Comparison of ENCODE assay signal across 9 cellular contexts in the genomic region with DNA sequence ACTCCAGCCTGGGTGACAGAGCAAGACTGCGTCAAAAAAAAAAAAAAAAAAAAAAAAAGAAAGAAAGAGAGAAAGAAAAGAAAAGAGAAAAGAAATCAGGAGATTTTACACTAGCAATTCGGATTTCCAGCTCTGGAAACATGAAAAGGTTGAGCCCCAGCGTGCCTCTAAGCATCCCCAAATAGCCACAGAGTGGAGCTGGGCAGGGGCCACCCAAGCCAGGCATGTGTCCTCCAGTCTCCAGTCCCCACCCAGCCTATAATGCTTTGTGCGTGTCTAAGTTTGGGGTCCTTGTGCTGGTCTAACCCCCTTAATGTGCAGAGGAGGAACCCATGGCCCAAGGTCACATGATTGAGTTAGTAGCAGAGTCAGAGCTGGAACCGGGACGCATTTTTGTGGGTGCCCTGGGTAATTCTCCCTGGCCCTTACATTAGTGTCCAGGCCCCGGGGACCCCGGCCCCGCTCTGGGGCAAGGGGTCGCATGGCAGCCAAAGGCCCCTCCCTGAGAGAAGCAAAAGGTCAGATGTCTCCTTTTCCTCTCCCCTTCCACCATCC. TPM values are rescaled to one million over a fixed set of nuclear protein-coding genes. Genes with fewer than 3 reads are reported as not detected.
DNase-seq lines count a peak whose midpoint lies in the region; ATAC-seq and TF ChIP-seq lines count a peak whose summit lies in the region.
"Had no signal": no experiment of that assay in that cellular context is flagged by ENCODE, and none has a peak within 500 bp of the region (broad histone marks: within the 10 kb centered on the region; RNA-seq: fewer than 3 reads in every experiment).

No MANE protein-coding gene starts in this region.

- POLR2A ChIA-PET in activated CD4-positive, alpha-beta memory T cell treated with anti-CD3 and anti-CD28 coated beads, Interleukin-2, amount 10 ng/mL, durations not matched to agents 7 days and 5 days (lab: Charles Lee), result interaction anchor here (0.5 to 1.0 kb wide), 2 partner anchors 86 to 120 kb away, joined by 3 read pairs; a partner anchor contains a TSS
- POLR2A ChIA-PET in activated CD4-positive, alpha-beta memory T cell treated with anti-CD3 and anti-CD28 coated beads for 36 hours (lab: Charles Lee), result no interaction called here
- POLR2A ChIA-PET in PC-9 (lab: Charles Lee; ENCODE audit: unreplicated experiment), result interaction anchor here (0.5 kb wide), 1 partner anchor 10 kb away, joined by 3 read pairs; no protein-coding TSS in a partner anchor

- CTCF ChIA-PET in activated CD4-positive, alpha-beta memory T cell treated with anti-CD3 and anti-CD28 coated beads, Interleukin-2, amount 10 ng/mL, durations not matched to agents 7 days and 5 days (lab: Charles Lee), result interaction anchor here (0.6 to 11.7 kb wide), 15 partner anchors 15 to 419 kb away, joined by 3 to 144 read pairs (median 3); a partner anchor contains a TSS
- CTCF ChIA-PET in activated CD4-positive, alpha-beta memory T cell treated with anti-CD3 and anti-CD28 coated beads for 36 hours (lab: Charles Lee), result interaction anchor here (0.5 to 5.7 kb wide), 23 partner anchors 9 to 433 kb away, joined by 3 to 125 read pairs (median 3); a partner anchor contains a TSS
- CTCF ChIA-PET in PC-9 (lab: Charles Lee), result interaction anchor here (0.6 to 1.1 kb wide), 4 partner anchors 40 to 355 kb away, joined by 3 to 24 read pairs (median 7); no protein-coding TSS in a partner anchor

- H3K27ac ChIP-seq in PC-9 (no peak overlapping the region), esophagus squamous epithelium (peak overlapping the region in 1 of 4 donors; percentile 51)
- H3K27ac ChIP-seq: gastrocnemius medialis had no signal

- H3K27me3 ChIP-seq in PC-9 (ENCODE audit: insufficient read depth, low read depth) (no peaks in the 10 kb centered on the region), esophagus squamous epithelium (peaks cover 0 to 40% (median 0%) of the 10 kb centered on the region in 4 donors)

- BruUV-seq in PC-9 (replicated peaks; lab: Mats Ljungman, UMichigan), result no TSS peak

- peak overlapping the region; percentile 87 for H3K4me2 ChIP-seq in PC-9

- no peaks in the 10 kb centered on the region for H3K79me2 ChIP-seq in PC-9 (ENCODE audit: low read depth)

- ATAC-seq in stimulated activated memory B cell treated with anti-CD40 and anti-IgM and Interleukin-4, amounts not matched to agents 10 μg/mL and 1 μg/mL and 100 μg/mL, for 72 hours, result no peak
- ATAC-seq in HG03571 (IDR thresholded peaks at IDR 0.05; ENCODE audit: unreplicated experiment) (no peak), HG03135 (IDR thresholded peaks at IDR 0.05; ENCODE audit: unreplicated experiment) (no peak)

- intact Hi-C loops in activated CD4-positive, alpha-beta memory T cell treated with anti-CD3 and anti-CD28 coated beads for 36 hours (cut with micrococcal nuclease), result loop anchor here (1.0 to 5.0 kb wide), 2 partner anchors 87 to 244 kb away; no protein-coding TSS in a partner anchor
- intact Hi-C loops in PC-9 (cut with micrococcal nuclease; ENCODE audit: unreplicated experiment), result loop anchor here (1.0 kb wide), 1 partner anchor 87 kb away; no protein-coding TSS in a partner anchor
- intact Hi-C loops in esophagus squamous epithelium (cut with DNase I), result loop anchor here (5.0 kb wide), 2 partner anchors 89 to 354 kb away; a partner anchor contains a TSS

- no peaks in the 10 kb centered on the region for H3K9me3 ChIP-seq in PC-9 (ENCODE audit: insufficient read depth, low read depth)
- no peaks in the 10 kb centered on the region for H3K9me3 ChIP-seq in esophagus squamous epithelium
- H3K9me3 ChIP-seq: gastrocnemius medialis had no signal

- no peak for TF ChIP-seq POLR2A in esophagus squamous epithelium (IDR thresholded peaks at IDR 0.05)

- H3K4me1 Mint-ChIP-seq in activated CD4-positive, alpha-beta memory T cell treated with anti-CD3 and anti-CD28 coated beads, Interleukin-2, amount 10 ng/mL, durations not matched to agents 7 days and 5 days, result peaks cover 15% of the 10 kb centered on the region
- peaks cover 5% of the 10 kb centered on the region for H3K4me1 Mint-ChIP-seq in activated CD4-positive, alpha-beta memory T cell treated with anti-CD3 and anti-CD28 coated beads for 36 hours (ENCODE audit: low read depth)
- peaks cover 27% of the 10 kb centered on the region for H3K4me1 Mint-ChIP-seq in stimulated activated memory B cell treated with anti-CD40 and anti-IgM and Interleukin-4, amounts not matched to agents 10 μg/mL and 1 μg/mL and 100 μg/mL, for 72 hours
- H3K4me1 Mint-ChIP-seq in endothelial cell (ENCODE audit: unreplicated experiment), result peaks cover 18% of the 10 kb centered on the region

- no peak for TF ChIP-seq CTCF in PC-9 (conservative IDR thresholded peaks at IDR 0.05)
- no peak for TF ChIP-seq CTCF in esophagus squamous epithelium (IDR thresholded peaks at IDR 0.05)
- TF ChIP-seq CTCF in endothelial cell (IDR thresholded peaks at IDR 0.05; ENCODE audit: unreplicated experiment), result no peak

- H4K20me1 ChIP-seq in PC-9 (ENCODE audit: insufficient read depth), result no peaks in the 10 kb centered on the region

- no peak for DNase-seq in activated CD4-positive, alpha-beta memory T cell treated with anti-CD3 and anti-CD28 coated beads, Interleukin-2, amount 10 ng/mL, durations not matched to agents 7 days and 5 days
- no peak for DNase-seq in activated CD4-positive, alpha-beta memory T cell treated with anti-CD3 and anti-CD28 coated beads for 36 hours
- DNase-seq in PC-9, result no peak
- no peak for DNase-seq in esophagus squamous epithelium (lab: John Stamatoyannopoulos, UW)
- DNase-seq in endothelial cell (ENCODE audit: low spot score), result no peak

- H3K4me3 Mint-ChIP-seq in activated CD4-positive, alpha-beta memory T cell treated with anti-CD3 and anti-CD28 coated beads, Interleukin-2, amount 10 ng/mL, durations not matched to agents 7 days and 5 days, result peak overlapping the region; percentile 17
- no peak overlapping the region for H3K4me3 Mint-ChIP-seq in activated CD4-positive, alpha-beta memory T cell treated with anti-CD3 and anti-CD28 coated beads for 36 hours
- peak overlapping the region; percentile 70 for H3K4me3 Mint-ChIP-seq in stimulated activated memory B cell treated with anti-CD40 and anti-IgM and Interleukin-4, amounts not matched to agents 10 μg/mL and 1 μg/mL and 100 μg/mL, for 72 hours
- no peak overlapping the region for H3K4me3 Mint-ChIP-seq in endothelial cell (ENCODE audit: unreplicated experiment)

- H3K4me3 ChIP-seq in PC-9, result peak overlapping the region; percentile 57; the same call in 1 of the 2 replicates
- peak overlapping the region in 3 of 4 donors; percentile 32 to 63 (median 35) for H3K4me3 ChIP-seq in esophagus squamous epithelium

- peaks cover 8% of the 10 kb centered on the region for H3K27me3 Mint-ChIP-seq in activated CD4-positive, alpha-beta memory T cell treated with anti-CD3 and anti-CD28 coated beads, Interleukin-2, amount 10 ng/mL, durations not matched to agents 7 days and 5 days
- H3K27me3 Mint-ChIP-seq in activated CD4-positive, alpha-beta memory T cell treated with anti-CD3 and anti-CD28 coated beads for 36 hours, result peaks cover 5% of the 10 kb centered on the region
- peaks cover 43% of the 10 kb centered on the region for H3K27me3 Mint-ChIP-seq in stimulated activated memory B cell treated with anti-CD40 and anti-IgM and Interleukin-4, amounts not matched to agents 10 μg/mL and 1 μg/mL and 100 μg/mL, for 72 hours
- peaks cover 14% of the 10 kb centered on the region for H3K27me3 Mint-ChIP-seq in endothelial cell (ENCODE audit: unreplicated experiment)

- H3K9me3 Mint-ChIP-seq in activated CD4-positive, alpha-beta memory T cell treated with anti-CD3 and anti-CD28 coated beads, Interleukin-2, amount 10 ng/mL, durations not matched to agents 7 days and 5 days, result no peaks in the 10 kb centered on the region
- H3K9me3 Mint-ChIP-seq in activated CD4-positive, alpha-beta memory T cell treated with anti-CD3 and anti-CD28 coated beads for 36 hours, result no peaks in the 10 kb centered on the region
- H3K9me3 Mint-ChIP-seq in stimulated activated memory B cell treated with anti-CD40 and anti-IgM and Interleukin-4, amounts not matched to agents 10 μg/mL and 1 μg/mL and 100 μg/mL, for 72 hours, result no peaks in the 10 kb centered on the region
- no peaks in the 10 kb centered on the region for H3K9me3 Mint-ChIP-seq in endothelial cell (ENCODE audit: unreplicated experiment)

- no peaks in the 10 kb centered on the region for H3F3A ChIP-seq in PC-9 (ENCODE audit: insufficient read depth, low read depth)

- no peaks in the 10 kb centered on the region for H3K36me3 ChIP-seq in PC-9 (ENCODE audit: low read depth)
- H3K36me3 ChIP-seq in esophagus squamous epithelium, result no peaks in the 10 kb centered on the region
- H3K36me3 ChIP-seq: gastrocnemius medialis had no signal

- WGBS in esophagus squamous epithelium, 2 donors, result 18 to 22% methylated on average over 4 to 9 of the region's 10 CpGs

- no peak overlapping the region for H2AFZ ChIP-seq in PC-9

- no peaks in the 10 kb centered on the region for H3K36me3 Mint-ChIP-seq in activated CD4-positive, alpha-beta memory T cell treated with anti-CD3 and anti-CD28 coated beads, Interleukin-2, amount 10 ng/mL, durations not matched to agents 7 days and 5 days (ENCODE audit: low read depth)
- no peaks in the 10 kb centered on the region for H3K36me3 Mint-ChIP-seq in activated CD4-positive, alpha-beta memory T cell treated with anti-CD3 and anti-CD28 coated beads for 36 hours
- no peaks in the 10 kb centered on the region for H3K36me3 Mint-ChIP-seq in stimulated activated memory B cell treated with anti-CD40 and anti-IgM and Interleukin-4, amounts not matched to agents 10 μg/mL and 1 μg/mL and 100 μg/mL, for 72 hours
- H3K36me3 Mint-ChIP-seq in endothelial cell (ENCODE audit: low read depth, unreplicated experiment), result no peaks in the 10 kb centered on the region

- H3K9me2 ChIP-seq in PC-9 (ENCODE audit: insufficient read depth), result no peaks in the 10 kb centered on the region

- H3K27ac Mint-ChIP-seq in activated CD4-positive, alpha-beta memory T cell treated with anti-CD3 and anti-CD28 coated beads, Interleukin-2, amount 10 ng/mL, durations not matched to agents 7 days and 5 days, result no peak overlapping the region
- H3K27ac Mint-ChIP-seq in activated CD4-positive, alpha-beta memory T cell treated with anti-CD3 and anti-CD28 coated beads for 36 hours, result no peak overlapping the region
- no peak overlapping the region for H3K27ac Mint-ChIP-seq in stimulated activated memory B cell treated with anti-CD40 and anti-IgM and Interleukin-4, amounts not matched to agents 10 μg/mL and 1 μg/mL and 100 μg/mL, for 72 hours
- H3K27ac Mint-ChIP-seq in endothelial cell (ENCODE audit: unreplicated experiment), result no peak overlapping the region

- H3K4me1 ChIP-seq in PC-9 (replicated peaks; ENCODE audit: insufficient read depth) (peaks cover 8% of the 10 kb centered on the region; the same call in 1 of the 2 replicates), esophagus squamous epithelium (peaks cover 19 to 60% (median 28%) of the 10 kb centered on the region in 3 donors)

RNA-seq across cellular contexts. Expression of a gene that starts 19.9 kb away (rescaled TPM):
- under 1 TPM; 0.28 to 0.43 TPM for total RNA-seq in activated CD4-positive, alpha-beta memory T cell treated with anti-CD3 and anti-CD28 coated beads, Interleukin-2, amount 10 ng/mL, durations not matched to agents 7 days and 5 days
- total RNA-seq in activated CD4-positive, alpha-beta memory T cell treated with anti-CD3 and anti-CD28 coated beads for 36 hours, result under 1 TPM; 0.12 to 0.33 TPM
- total RNA-seq in PC-9 (2021) (0.46 and 0.55 TPM in 2 replicates), esophagus squamous epithelium (under 1 TPM in 2 of 4 donors, not detected in 2; 0.18 to 0.38 TPM), endothelial cell (ENCODE audit: unreplicated experiment) (0.62 TPM)

RNA-seq across cellular contexts. Expression of a gene that starts 51.4 kb away (rescaled TPM):
- under 1 TPM; 0.78 to 0.88 TPM for total RNA-seq in activated CD4-positive, alpha-beta memory T cell treated with anti-CD3 and anti-CD28 coated beads, Interleukin-2, amount 10 ng/mL, durations not matched to agents 7 days and 5 days
- total RNA-seq in activated CD4-positive, alpha-beta memory T cell treated with anti-CD3 and anti-CD28 coated beads for 36 hours, result 1 to 10 TPM; 1.9 to 2.7 TPM
- total RNA-seq in PC-9 (2021) (42.6 and 50.0 TPM in 2 replicates), esophagus squamous epithelium (1 to 10 TPM; 1.2 to 5.9 (median 1.6) TPM), endothelial cell (ENCODE audit: unreplicated experiment) (36.5 TPM)

Comparison
In these comparisons a context has a peak if more than half of its experiments do, and no peak if none do; other contexts are left out.
1. H3K4me3 Mint-ChIP-seq: peak in activated CD4-positive, alpha-beta memory T cell treated with anti-CD3 and anti-CD28 coated beads, Interleukin-2, amount 10 ng/mL, durations not matched to agents 7 days and 5 days (single experiment) and stimulated activated memory B cell treated with anti-CD40 and anti-IgM and Interleukin-4, amounts not matched to agents 10 μg/mL and 1 μg/mL and 100 μg/mL, for 72 hours (single experiment); none in activated CD4-positive, alpha-beta memory T cell treated with anti-CD3 and anti-CD28 coated beads for 36 hours (single experiment) and endothelial cell (single experiment).